In genomic region chr12:122965356-122965755, GRCh38 we compare ENCODE assay signal across 1 cellular context.
TF ChIP-seq lines count a peak whose summit lies in the region.

No MANE protein-coding gene starts in this region.

TF ChIP-seq in IMR-90, 13 proteins besides CTCF, POLR2A, EP300 and RAD21:
- TF ChIP-seq RFX5 (IDR thresholded peaks at IDR 0.05; ENCODE audit: low read depth, low read length), result no peak
- TF ChIP-seq MAFK (IDR thresholded peaks at IDR 0.05; ENCODE audit: low read depth, low read length), result no peak
- TF ChIP-seq RCOR1 (IDR thresholded peaks at IDR 0.05; ENCODE audit: insufficient replicate concordance, low read length), result no peak
- TF ChIP-seq BHLHE40 (IDR thresholded peaks at IDR 0.05; ENCODE audit: low read depth, low read length), result no peak
- TF ChIP-seq ELK1 (IDR thresholded peaks at IDR 0.05; ENCODE audit: borderline replicate concordance, low read depth, low read length), result no peak
- TF ChIP-seq NFE2L2 (IDR thresholded peaks at IDR 0.05; ENCODE audit: low read depth, low read length), result no peak
- TF ChIP-seq FOS (IDR thresholded peaks at IDR 0.05; ENCODE audit: low read depth, low read length), result no peak
- TF ChIP-seq SMC3 (IDR thresholded peaks at IDR 0.05; ENCODE audit: low read depth, low read length), result no peak
- TF ChIP-seq MXI1 (IDR thresholded peaks at IDR 0.05; ENCODE audit: borderline replicate concordance, low read depth, low read length), result no peak
- no peak for TF ChIP-seq MAZ (IDR thresholded peaks at IDR 0.05; ENCODE audit: borderline replicate concordance, low read depth, low read length)
- TF ChIP-seq CEBPB (IDR thresholded peaks at IDR 0.05; ENCODE audit: low read depth, low read length), result no peak
- TF ChIP-seq USF2 (IDR thresholded peaks at IDR 0.05; ENCODE audit: low read depth, low read length), result no peak
- TF ChIP-seq CHD1 (IDR thresholded peaks at IDR 0.05; ENCODE audit: low read depth, low read length), result no peak
TF ChIP-seq in IMR-90: peak in this region for 0.
